8 cellular contexts compared by ENCODE assay signal in genomic region chr9:129110740-129111142, GRCh38. TPM values are rescaled to one million over a fixed set of nuclear protein-coding genes. Genes with fewer than 3 reads are reported as not detected.
DNase-seq lines count a peak whose midpoint lies in the region; ATAC-seq and TF ChIP-seq lines count a peak whose summit lies in the region.

Gene CRAT, minus strand, starts transcription at chr9:129110793. Its CDS starts 284 bp downstream, at chr9:129110509.

- peaks cover 25% of the 10 kb centered on the region for H3K79me2 ChIP-seq in OCI-LY1 (ENCODE audit: insufficient read depth, low read length)

- H3K36me3 Mint-ChIP-seq in Calu3 (ENCODE audit: insufficient read depth, unreplicated experiment) = peaks cover 17% of the 10 kb centered on the region
- no peaks in the 10 kb centered on the region for H3K36me3 Mint-ChIP-seq in endothelial cell (ENCODE audit: low read depth, unreplicated experiment)

- H3K27me3 ChIP-seq in HUES64 (ENCODE audit: insufficient read depth, low read length) (peaks cover 21% of the 10 kb centered on the region), OCI-LY1 (ENCODE audit: insufficient read depth, low read length) (0 out of 2 replicates have a peak, but pooled peaks cover 3% of the 10 kb centered on the region)

- H3F3A ChIP-seq in OCI-LY1 (ENCODE audit: insufficient read depth, low read length) = peaks cover 4% of the 10 kb centered on the region; the same call in 1 of the 2 replicates

- H3K9me3 Mint-ChIP-seq in Calu3 (ENCODE audit: low read depth, unreplicated experiment) (no peaks in the 10 kb centered on the region), endothelial cell (ENCODE audit: unreplicated experiment) (no peaks in the 10 kb centered on the region)

- 0 out of 2 replicates have a peak within 1 kb of the TSS, but pooled peaks have one; percentile 6 for H2AFZ ChIP-seq in OCI-LY1 (ENCODE audit: low read length)

- DNase-seq in Calu3 (peak; percentile 92), activated T-cell treated with anti-CD3 and anti-CD28 coated beads for 1 hour (ENCODE audit: low read depth) (peak; percentile 94), endothelial cell (ENCODE audit: low spot score) (peak; percentile 92), midbrain (lab: John Stamatoyannopoulos, UW) (peak; percentile 95)
- DNase-seq in stimulated activated CD8-positive, alpha-beta memory T cell treated with anti-CD3 and anti-CD28 coated beads, Interleukin-15, amount 100 ng/mL, for 4 hours (ENCODE audit: low read depth in 2 of 2) = peak; percentile 89 to 90

- no peak for TF ChIP-seq CTCF in Calu3 (IDR thresholded peaks at IDR 0.05; ENCODE audit: unreplicated experiment)
- no peak for TF ChIP-seq CTCF in OCI-LY1 (IDR thresholded peaks at IDR 0.05; ENCODE audit: low read length)
- TF ChIP-seq CTCF in endothelial cell (IDR thresholded peaks at IDR 0.05; ENCODE audit: unreplicated experiment) = no peak

- H3K4me3 Mint-ChIP-seq in Calu3 (ENCODE audit: low read depth, unreplicated experiment) = peak within 1 kb of the TSS; percentile 79
- H3K4me3 Mint-ChIP-seq in endothelial cell (ENCODE audit: unreplicated experiment) = peak within 1 kb of the TSS; percentile 97

- peak; percentile 65 for ATAC-seq in GM21447 (IDR thresholded peaks at IDR 0.05; ENCODE audit: unreplicated experiment)

- intact Hi-C loops in Calu3 (cut with micrococcal nuclease; ENCODE audit: unreplicated experiment) = no loop called here

- H3K9me2 ChIP-seq in OCI-LY1 (ENCODE audit: low read depth, low read length) = no peaks in the 10 kb centered on the region

- H3K9me3 ChIP-seq in HUES64 (ENCODE audit: insufficient read depth, low read depth, low read length) (no peaks in the 10 kb centered on the region), OCI-LY1 (ENCODE audit: low read length) (no peaks in the 10 kb centered on the region)

- peak within 1 kb of the TSS; percentile 95 for H3K27ac ChIP-seq in HUES64 (ENCODE audit: low read depth, low read length)
- H3K27ac ChIP-seq in OCI-LY1 (ENCODE audit: low read depth, low read length, poor library complexity, severe bottlenecking) = peak within 1 kb of the TSS; percentile 89

- peaks cover 8% of the 10 kb centered on the region for H3K4me1 Mint-ChIP-seq in Calu3 (ENCODE audit: low read depth, unreplicated experiment)
- H3K4me1 Mint-ChIP-seq in endothelial cell (ENCODE audit: unreplicated experiment) = peaks cover 18% of the 10 kb centered on the region

- BruUV-seq in Calu3 (replicated peaks; lab: Mats Ljungman, UMichigan) = no TSS peak

- H4K20me1 ChIP-seq in OCI-LY1 (ENCODE audit: insufficient read depth, low read length) = no peaks in the 10 kb centered on the region

- H3K4me1 ChIP-seq in HUES64 (ENCODE audit: insufficient read depth, low read length) (0 out of 2 replicates have a peak, but pooled peaks cover 3% of the 10 kb centered on the region), OCI-LY1 (ENCODE audit: insufficient read depth, low read length, severe bottlenecking) (peaks cover 37% of the 10 kb centered on the region)

- peaks cover 9% of the 10 kb centered on the region for H3K27me3 Mint-ChIP-seq in Calu3 (ENCODE audit: unreplicated experiment)
- peaks cover 13% of the 10 kb centered on the region for H3K27me3 Mint-ChIP-seq in endothelial cell (ENCODE audit: unreplicated experiment)

- H3K27ac Mint-ChIP-seq in Calu3 (ENCODE audit: unreplicated experiment) (peak within 1 kb of the TSS; percentile 42), endothelial cell (ENCODE audit: unreplicated experiment) (peak within 1 kb of the TSS; percentile 86)

- CTCF ChIA-PET in Calu3 (lab: Charles Lee) = interaction anchor here (1.5 kb wide), 1 partner anchor 514 kb away, joined by 3 read pairs; no protein-coding TSS in a partner anchor

- H3K4me2 ChIP-seq in OCI-LY1 (ENCODE audit: low read length) = peak within 1 kb of the TSS; percentile 100

- under 1% methylated on average over 27 of the region's 28 CpGs for WGBS in HUES64

- peak within 1 kb of the TSS; percentile 66 for H3K4me3 ChIP-seq in HUES64 (ENCODE audit: low read length)
- peak within 1 kb of the TSS; percentile 91 for H3K4me3 ChIP-seq in OCI-LY1 (ENCODE audit: low read depth, low read length, poor library complexity, severe bottlenecking)

- H3K9ac ChIP-seq in HUES64 (ENCODE audit: low read depth, low read length) (peak within 1 kb of the TSS; percentile 96), OCI-LY1 (ENCODE audit: low read length) (peak within 1 kb of the TSS; percentile 92)

- no peaks in the 10 kb centered on the region for H3K36me3 ChIP-seq in HUES64 (ENCODE audit: insufficient read depth, low read length)
- H3K36me3 ChIP-seq in OCI-LY1 (ENCODE audit: insufficient read depth, low read length) = no peaks in the 10 kb centered on the region

RNA-seq across cellular contexts. Expression of gene CRAT, which starts in this region (rescaled TPM):
- total RNA-seq in Calu3 (2022) (7.1 and 9.2 TPM in 2 replicates), endothelial cell (ENCODE audit: unreplicated experiment) (42.9 TPM)
- 8.1 TPM for polyA plus RNA-seq in HUES64 (2013, experiment 1 of 2)
- 10.7 TPM for polyA plus RNA-seq in HUES64 (2013, experiment 2 of 2)

Comparison
In these comparisons a context has a peak if more than half of its experiments do, and no peak if none do; other contexts are left out.
1. Peak in every context shown above with its lines: DNase-seq, ATAC-seq, H3K4me3 ChIP-seq and H3K27ac ChIP-seq.